In the genomic region with DNA sequence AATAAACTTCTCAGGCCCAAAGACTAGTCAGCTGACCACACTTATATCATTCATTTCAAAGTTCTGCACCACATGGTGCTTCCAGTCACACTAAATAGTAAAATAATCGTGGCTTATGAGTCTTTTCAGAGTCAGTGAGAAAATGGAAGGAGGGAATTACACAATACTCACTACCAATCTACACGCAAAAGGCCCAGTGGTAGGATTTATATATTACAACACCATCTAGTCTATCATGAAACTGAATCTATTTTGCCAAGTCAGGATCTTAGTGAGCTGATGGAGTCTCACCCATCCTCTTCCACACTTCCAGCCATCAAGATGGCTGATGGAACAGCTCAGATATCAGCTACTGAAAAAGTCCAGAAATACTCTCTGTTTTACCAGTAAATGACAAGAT, we compare ENCODE assay signal across 24 cellular contexts. TPM values are rescaled to one million over a fixed set of nuclear protein-coding genes. Genes with fewer than 3 reads are reported as not detected.
DNase-seq lines count a peak whose midpoint lies in the region; ATAC-seq and TF ChIP-seq lines count a peak whose summit lies in the region.
"Had no signal": no experiment of that assay in that cellular context is flagged by ENCODE, and none has a peak within 500 bp of the region (broad histone marks: within the 10 kb centered on the region; RNA-seq: fewer than 3 reads in every experiment).

No MANE protein-coding gene starts in this region.

- H3K27me3 Mint-ChIP-seq in stimulated activated naive CD8-positive, alpha-beta T cell treated with anti-CD3 and anti-CD28 coated beads, Interleukin-15, Interleukin-2, amounts not matched to agents 100 ng/mL and 50 ng/mL, for 24 hours, result no peaks in the 10 kb centered on the region
- H3K27me3 Mint-ChIP-seq in Caco-2 (ENCODE audit: insufficient read depth, unreplicated experiment), result no peaks in the 10 kb centered on the region
- H3K27me3 Mint-ChIP-seq: activated CD8-positive, alpha-beta memory T cell treated with anti-CD3 and anti-CD28 coated beads, Interleukin-2, amount 10 ng/mL, durations not matched to agents 7 days and 5 days had no signal

- BruUV-seq in Caco-2 (replicated peaks; lab: Mats Ljungman, UMichigan), result no TSS peak

- H3K4me1 Mint-ChIP-seq in stimulated activated naive CD8-positive, alpha-beta T cell treated with anti-CD3 and anti-CD28 coated beads, Interleukin-15, Interleukin-2, amounts not matched to agents 100 ng/mL and 50 ng/mL, for 24 hours (ENCODE audit: low read depth), result peaks cover 31% of the 10 kb centered on the region
- no peaks in the 10 kb centered on the region for H3K4me1 Mint-ChIP-seq in Caco-2 (ENCODE audit: low read depth, unreplicated experiment)

- no peak for DNase-seq in stimulated activated naive CD8-positive, alpha-beta T cell treated with anti-CD3 and anti-CD28 coated beads, Interleukin-15, Interleukin-2, amounts not matched to agents 100 U/mL and 50 U/mL, for 24 hours
- DNase-seq in SIG-M5 (lab: John Stamatoyannopoulos, UW) (peak; percentile 11), fibroblast of peridontal ligament (ENCODE audit: extremely low read depth) (peak; percentile 15), NCI-H2196 (lab: John Stamatoyannopoulos, UW; ENCODE audit: unreplicated experiment) (no peak), T-helper 9 cell (no peak), Caco-2 (no peak)
- DNase-seq: activated CD4-positive, CD25-positive, alpha-beta regulatory T cell treated with anti-CD3 and anti-CD28 coated beads, Interleukin-2, amount 50 U/mL, for 72 hours; activated CD8-positive, alpha-beta memory T cell treated with anti-CD3 and anti-CD28 coated beads, Interleukin-2, amount 10 ng/mL, durations not matched to agents 7 days and 5 days; activated gamma-delta T cell treated with Interleukin-2 at 50 U/mL for 16 hours; aorta; cerebellar nuclear complex; DMS79 treated with DMSO at 0.1 percent for 48 hours; effector memory CD4-positive, alpha-beta T cell; heart right ventricle; immature natural killer cell; NCI-H1105; NCI-H526 treated with DMSO at 0.1 percent for 48 hours; occipital lobe; PC-9; retina; T1000 had no signal

- no peak overlapping the region for H3K4me3 ChIP-seq in Caco-2 (ENCODE audit: low read depth, low read length)
- H3K4me3 ChIP-seq: heart right ventricle, PC-9, thoracic aorta had no signal

- H3K27ac Mint-ChIP-seq in stimulated activated naive CD8-positive, alpha-beta T cell treated with anti-CD3 and anti-CD28 coated beads, Interleukin-15, Interleukin-2, amounts not matched to agents 100 ng/mL and 50 ng/mL, for 24 hours, result peak overlapping the region; percentile 55
- H3K27ac Mint-ChIP-seq in Caco-2 (ENCODE audit: unreplicated experiment), result no peak overlapping the region
- H3K27ac Mint-ChIP-seq: activated CD8-positive, alpha-beta memory T cell treated with anti-CD3 and anti-CD28 coated beads, Interleukin-2, amount 10 ng/mL, durations not matched to agents 7 days and 5 days had no signal

- H3K4me3 Mint-ChIP-seq in stimulated activated naive CD8-positive, alpha-beta T cell treated with anti-CD3 and anti-CD28 coated beads, Interleukin-15, Interleukin-2, amounts not matched to agents 100 ng/mL and 50 ng/mL, for 24 hours, result no peak overlapping the region
- H3K4me3 Mint-ChIP-seq in Caco-2 (ENCODE audit: unreplicated experiment), result no peak overlapping the region
- H3K4me3 Mint-ChIP-seq: activated CD8-positive, alpha-beta memory T cell treated with anti-CD3 and anti-CD28 coated beads, Interleukin-2, amount 10 ng/mL, durations not matched to agents 7 days and 5 days; immature natural killer cell had no signal

- H3K9me3 Mint-ChIP-seq in stimulated activated naive CD8-positive, alpha-beta T cell treated with anti-CD3 and anti-CD28 coated beads, Interleukin-15, Interleukin-2, amounts not matched to agents 100 ng/mL and 50 ng/mL, for 24 hours, result peaks cover 3% of the 10 kb centered on the region
- no peaks in the 10 kb centered on the region for H3K9me3 Mint-ChIP-seq in Caco-2 (ENCODE audit: unreplicated experiment)
- H3K9me3 Mint-ChIP-seq: immature natural killer cell had no signal

- peaks cover 59% of the 10 kb centered on the region for H3K36me3 Mint-ChIP-seq in stimulated activated naive CD8-positive, alpha-beta T cell treated with anti-CD3 and anti-CD28 coated beads, Interleukin-15, Interleukin-2, amounts not matched to agents 100 ng/mL and 50 ng/mL, for 24 hours (ENCODE audit: low read depth)
- H3K36me3 Mint-ChIP-seq in Caco-2 (ENCODE audit: insufficient read depth, unreplicated experiment), result peaks cover 12% of the 10 kb centered on the region

- no peaks in the 10 kb centered on the region for H3K9me3 ChIP-seq in Caco-2
- H3K9me3 ChIP-seq: heart right ventricle, thoracic aorta had no signal

- POLR2A ChIA-PET in Caco-2 (lab: Charles Lee), result no interaction called here

- no peak for ATAC-seq in stimulated activated naive CD8-positive, alpha-beta T cell treated with anti-CD3 and anti-CD28 coated beads, Interleukin-15, Interleukin-2, amounts not matched to agents 100 U/mL and 50 U/mL, for 24 hours
- ATAC-seq in HG03439 (IDR thresholded peaks at IDR 0.05; ENCODE audit: unreplicated experiment), result no peak
- ATAC-seq: activated CD8-positive, alpha-beta memory T cell treated with anti-CD3 and anti-CD28 coated beads, Interleukin-2, amount 10 ng/mL, durations not matched to agents 7 days and 5 days; heart right ventricle had no signal

- intact Hi-C loops in Caco-2 (cut with micrococcal nuclease; ENCODE audit: unreplicated experiment), result no loop called here

- CTCF ChIA-PET in Caco-2 (lab: Charles Lee), result no interaction called here

- H3K27me3 ChIP-seq in Caco-2 (replicated peaks; ENCODE audit: control insufficient read depth, insufficient read depth, low read length), result no peaks in the 10 kb centered on the region
- H3K27me3 ChIP-seq: heart right ventricle had no signal

- TF ChIP-seq CTCF in Caco-2 (IDR thresholded peaks at IDR 0.05; ENCODE audit: insufficient read depth in 1 of 2, low read depth in 1 of 2, low read length in 1 of 2, severe bottlenecking in 1 of 2, unreplicated experiment in 1 of 2), result no peak

- H3K4me1 ChIP-seq in Caco-2, result no peaks in the 10 kb centered on the region
- H3K4me1 ChIP-seq: heart right ventricle had no signal

- no peaks in the 10 kb centered on the region for H3K36me3 ChIP-seq in Caco-2 (ENCODE audit: control insufficient read depth, insufficient read depth, low read length)
- H3K36me3 ChIP-seq: thoracic aorta had no signal

RNA-seq across cellular contexts. Expression of a gene that starts 21.9 kb away (rescaled TPM):
- 19.8 and 21.8 TPM in 2 replicates for total RNA-seq in Caco-2 (2022)

Comparison
In these comparisons a context has a peak if more than half of its experiments do, and no peak if none do; other contexts are left out.
1. DNase-seq: peak in SIG-M5 (single experiment) and fibroblast of peridontal ligament (single experiment); none in stimulated activated naive CD8-positive, alpha-beta T cell treated with anti-CD3 and anti-CD28 coated beads, Interleukin-15, Interleukin-2, amounts not matched to agents 100 U/mL and 50 U/mL, for 24 hours (single experiment), NCI-H2196 (single experiment), T-helper 9 cell (single experiment) and Caco-2 (0 of 2).